1 cellular context compared by ENCODE assay signal in the genomic region with DNA sequence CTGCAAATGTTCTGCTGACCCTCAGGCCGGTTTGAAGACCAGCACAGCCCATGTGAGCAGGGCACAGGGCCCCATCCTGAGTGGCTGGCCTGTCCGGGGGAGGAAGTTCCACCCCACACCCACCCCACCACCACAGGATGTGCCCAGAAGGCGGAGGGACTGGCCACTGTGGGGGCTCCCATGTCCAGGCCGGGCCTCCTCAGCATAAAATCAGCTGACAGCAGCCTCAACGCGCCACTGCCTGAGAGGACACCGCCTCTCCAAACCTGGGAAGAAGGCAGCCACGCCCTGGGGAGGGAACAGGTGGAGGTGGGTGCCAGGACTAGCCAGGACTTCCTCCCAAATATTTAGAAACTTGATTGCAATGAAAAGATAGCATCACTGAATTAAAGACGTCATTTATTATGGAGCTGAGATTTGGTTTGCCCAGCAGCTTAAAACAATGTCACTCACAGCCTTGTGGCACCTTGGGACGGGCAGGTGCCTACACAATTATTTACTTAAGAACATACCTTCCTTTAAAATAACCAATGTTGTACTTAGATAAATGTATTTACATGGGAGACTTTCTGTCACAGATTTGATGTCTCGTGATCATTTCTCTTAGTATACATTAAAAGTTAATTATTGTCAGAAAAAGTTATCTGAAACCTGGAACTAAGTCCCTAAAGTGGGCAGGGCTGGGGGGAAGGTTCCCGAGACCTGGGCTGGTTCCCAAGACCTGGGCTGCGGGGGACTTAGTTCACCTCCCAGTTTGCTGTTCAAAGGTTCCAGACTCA.
TF ChIP-seq lines count a peak whose summit lies in the region.

No MANE protein-coding gene starts in this region.

TF ChIP-seq in SK-N-SH treated with all-trans-retinoic acid at 6 μM for 48 hours, 23 proteins besides CTCF, POLR2A, EP300 and RAD21 (continued from another document):
- no peak for TF ChIP-seq PATZ1 (CRISPR knock-in tag; IDR thresholded peaks at IDR 0.05; ENCODE audit: borderline replicate concordance)
- TF ChIP-seq TOX (CRISPR knock-in tag; IDR thresholded peaks at IDR 0.05; ENCODE audit: borderline replicate concordance) = no peak
- no peak for TF ChIP-seq TSHZ2 (CRISPR knock-in tag; IDR thresholded peaks at IDR 0.05)
- no peak for TF ChIP-seq CSRNP3 (CRISPR knock-in tag; IDR thresholded peaks at IDR 0.05)
- TF ChIP-seq ZFP30 (CRISPR knock-in tag; IDR thresholded peaks at IDR 0.05) = no peak
